ENCODE assay signal across 20 cellular contexts in genomic region chr16:55526448-55526847, GRCh38. TPM values are rescaled to one million over a fixed set of nuclear protein-coding genes. Genes with fewer than 3 reads are reported as not detected.
"Had no signal": no experiment of that assay in that cellular context is flagged by ENCODE, and none has a peak within 500 bp of the region (broad histone marks: within the 10 kb centered on the region; RNA-seq: fewer than 3 reads in every experiment).

No MANE protein-coding gene starts in this region.

- ATAC-seq: activated CD8-positive, alpha-beta memory T cell treated with anti-CD3 and anti-CD28 coated beads, Interleukin-2, amount 10 ng/mL, durations not matched to agents 7 days and 5 days; left ventricle myocardium superior; natural killer cell; stimulated activated memory B cell treated with anti-CD40 and anti-IgM and Interleukin-4, amounts not matched to agents 10 μg/mL and 1 μg/mL and 100 μg/mL, for 72 hours had no signal

- FAIRE-seq: kidney, urothelium cell line had no signal

- H3K4me3 ChIP-seq: hepatocyte, tibial artery had no signal

- DNase-seq: activated CD4-positive, alpha-beta T cell treated with anti-CD3 and anti-CD28 coated beads, Interleukin-2, amount 50 U/mL, for 48 hours; activated CD4-positive, CD25-positive, alpha-beta regulatory T cell treated with anti-CD3 and anti-CD28 coated beads, Interleukin-2, amount 50 U/mL, for 72 hours; activated CD8-positive, alpha-beta memory T cell treated with anti-CD3 and anti-CD28 coated beads, Interleukin-2, amount 10 ng/mL, durations not matched to agents 7 days and 5 days; activated naive CD4-positive, alpha-beta T cell treated with anti-CD3 and anti-CD28 coated beads for 36 hours; activated T-cell treated with anti-CD3 and anti-CD28 coated beads, Interleukin-2, amount 50 U/mL, for 1 hour; cortex of kidney; effector CD8-positive, alpha-beta T cell; kidney; left ventricle myocardium superior; mesenchymal stem cell; natural killer cell; stimulated activated CD4-positive, alpha-beta T cell treated with anti-CD3 and anti-CD28 coated beads, Interleukin-2, amount 100 ng/mL, for 48 hours; tibial artery had no signal

- H3K4me1 ChIP-seq: tibial artery had no signal

- H3K27me3 ChIP-seq: hepatocyte, tibial artery had no signal

- H3K36me3 ChIP-seq: tibial artery had no signal

RNA-seq across cellular contexts. Expression of gene CAPNS2, which starts 40.0 kb away (rescaled TPM):
- total RNA-seq: activated CD8-positive, alpha-beta memory T cell treated with anti-CD3 and anti-CD28 coated beads, Interleukin-2, amount 10 ng/mL, durations not matched to agents 7 days and 5 days; activated naive CD4-positive, alpha-beta T cell treated with anti-CD3 and anti-CD28 coated beads for 36 hours; activated T-helper 2 cell treated with anti-CD3 and anti-CD28 coated beads, Interferon-gamma antibody, Interleukin-2, Interleukin-4, amounts not matched to agents 10 μg/mL and 5 μg/mL and 100 μg/mL, durations not matched to agents 14 hours and 24 hours and 36 hours; left ventricle myocardium superior; skeletal muscle tissue; T-helper 1 cell treated with Interleukin-12 subunit alpha and Interleukin-12 subunit beta and Interleukin-4 antibody, amounts not matched to agents 30 ng/mL and 1 ng/mL, for 36 hours had no signal
- polyA plus RNA-seq: fibroblast of lung, hepatocyte had no signal

RNA-seq across cellular contexts. Expression of gene MMP2, which starts 47.5 kb away (rescaled TPM):
- total RNA-seq: activated CD8-positive, alpha-beta memory T cell treated with anti-CD3 and anti-CD28 coated beads, Interleukin-2, amount 10 ng/mL, durations not matched to agents 7 days and 5 days; activated naive CD4-positive, alpha-beta T cell treated with anti-CD3 and anti-CD28 coated beads for 36 hours; natural killer cell had no signal
